2 cellular contexts compared by ENCODE assay signal in genomic region chr2:1674766-1675397, GRCh38.
TF ChIP-seq lines count a peak whose summit lies in the region.

No MANE protein-coding gene starts in this region.

TF ChIP-seq in GM23338, 12 proteins besides CTCF, POLR2A, EP300 and RAD21 (continued from another document):
- TF ChIP-seq REST (IDR thresholded peaks at IDR 0.05; ENCODE audit: unreplicated experiment) (no peak), EZH2 (IDR thresholded peaks at IDR 0.05; ENCODE audit: low read depth, unreplicated experiment) (no peak), ZNF462 (CRISPR knock-in tag; IDR thresholded peaks at IDR 0.05) (no peak), JUNB (IDR thresholded peaks at IDR 0.05; ENCODE audit: unreplicated experiment) (no peak), CREB1 (CRISPR knock-in tag; IDR thresholded peaks at IDR 0.05; ENCODE audit: low read depth) (no peak), ZNF114 (CRISPR knock-in tag; IDR thresholded peaks at IDR 0.05) (no peak), NANOG (IDR thresholded peaks at IDR 0.05; ENCODE audit: borderline replicate concordance) (no peak), EZH2phosphoT487 (IDR thresholded peaks at IDR 0.05; ENCODE audit: unreplicated experiment) (no peak), STAT1 (IDR thresholded peaks at IDR 0.05; ENCODE audit: unreplicated experiment) (no peak)

TF ChIP-seq in WTC11, 78 proteins besides CTCF, POLR2A, EP300 and RAD21 (continued from another document):
- no peak for TF ChIP-seq RELA (CRISPR knock-in tag; IDR thresholded peaks at IDR 0.05; ENCODE audit: borderline replicate concordance)
- no peak for TF ChIP-seq SP1 (CRISPR knock-in tag; conservative IDR thresholded peaks at IDR 0.05)
- TF ChIP-seq NFATC4 (CRISPR knock-in tag; IDR thresholded peaks at IDR 0.05) = no peak
- TF ChIP-seq GRHL2 (CRISPR knock-in tag; IDR thresholded peaks at IDR 0.05; ENCODE audit: insufficient replicate concordance, severe bottlenecking) = no peak
- TF ChIP-seq, protein P1, sequence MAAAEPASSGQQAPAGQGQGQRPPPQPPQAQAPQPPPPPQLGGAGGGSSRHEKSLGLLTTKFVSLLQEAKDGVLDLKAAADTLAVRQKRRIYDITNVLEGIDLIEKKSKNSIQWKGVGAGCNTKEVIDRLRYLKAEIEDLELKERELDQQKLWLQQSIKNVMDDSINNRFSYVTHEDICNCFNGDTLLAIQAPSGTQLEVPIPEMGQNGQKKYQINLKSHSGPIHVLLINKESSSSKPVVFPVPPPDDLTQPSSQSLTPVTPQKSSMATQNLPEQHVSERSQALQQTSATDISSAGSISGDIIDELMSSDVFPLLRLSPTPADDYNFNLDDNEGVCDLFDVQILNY (CRISPR knock-in tag; IDR thresholded peaks at IDR 0.05) = no peak
- TF ChIP-seq FOXK1 (CRISPR knock-in tag; IDR thresholded peaks at IDR 0.05) = no peak
- TF ChIP-seq ZNF263 (CRISPR knock-in tag; IDR thresholded peaks at IDR 0.05; ENCODE audit: low read depth) = no peak
- no peak for TF ChIP-seq NR3C1 (CRISPR knock-in tag; conservative IDR thresholded peaks at IDR 0.05; ENCODE audit: low read depth)
- TF ChIP-seq, protein P2, sequence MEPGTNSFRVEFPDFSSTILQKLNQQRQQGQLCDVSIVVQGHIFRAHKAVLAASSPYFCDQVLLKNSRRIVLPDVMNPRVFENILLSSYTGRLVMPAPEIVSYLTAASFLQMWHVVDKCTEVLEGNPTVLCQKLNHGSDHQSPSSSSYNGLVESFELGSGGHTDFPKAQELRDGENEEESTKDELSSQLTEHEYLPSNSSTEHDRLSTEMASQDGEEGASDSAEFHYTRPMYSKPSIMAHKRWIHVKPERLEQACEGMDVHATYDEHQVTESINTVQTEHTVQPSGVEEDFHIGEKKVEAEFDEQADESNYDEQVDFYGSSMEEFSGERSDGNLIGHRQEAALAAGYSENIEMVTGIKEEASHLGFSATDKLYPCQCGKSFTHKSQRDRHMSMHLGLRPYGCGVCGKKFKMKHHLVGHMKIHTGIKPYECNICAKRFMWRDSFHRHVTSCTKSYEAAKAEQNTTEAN (CRISPR knock-in tag; IDR thresholded peaks at IDR 0.05) = no peak
- TF ChIP-seq ZNF512 (CRISPR knock-in tag; IDR thresholded peaks at IDR 0.05; ENCODE audit: borderline replicate concordance) = no peak
- no peak for TF ChIP-seq ZNF281 (CRISPR knock-in tag; IDR thresholded peaks at IDR 0.05)
- no peak for TF ChIP-seq FOXP1 (CRISPR knock-in tag; IDR thresholded peaks at IDR 0.05; ENCODE audit: borderline replicate concordance)
- TF ChIP-seq, protein P3, sequence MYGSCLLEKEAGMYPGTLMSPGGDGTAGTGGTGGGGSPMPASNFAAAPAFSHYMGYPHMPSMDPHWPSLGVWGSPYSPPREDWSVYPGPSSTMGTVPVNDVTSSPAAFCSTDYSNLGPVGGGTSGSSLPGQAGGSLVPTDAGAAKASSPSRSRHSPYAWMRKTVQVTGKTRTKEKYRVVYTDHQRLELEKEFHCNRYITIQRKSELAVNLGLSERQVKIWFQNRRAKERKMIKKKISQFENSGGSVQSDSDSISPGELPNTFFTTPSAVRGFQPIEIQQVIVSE (CRISPR knock-in tag; IDR thresholded peaks at IDR 0.05; ENCODE audit: borderline replicate concordance) = no peak
- TF ChIP-seq CREM (CRISPR knock-in tag; IDR thresholded peaks at IDR 0.05) = no peak
- no peak for TF ChIP-seq ZNF396 (CRISPR knock-in tag; IDR thresholded peaks at IDR 0.05; ENCODE audit: borderline replicate concordance)
- TF ChIP-seq, protein P4, sequence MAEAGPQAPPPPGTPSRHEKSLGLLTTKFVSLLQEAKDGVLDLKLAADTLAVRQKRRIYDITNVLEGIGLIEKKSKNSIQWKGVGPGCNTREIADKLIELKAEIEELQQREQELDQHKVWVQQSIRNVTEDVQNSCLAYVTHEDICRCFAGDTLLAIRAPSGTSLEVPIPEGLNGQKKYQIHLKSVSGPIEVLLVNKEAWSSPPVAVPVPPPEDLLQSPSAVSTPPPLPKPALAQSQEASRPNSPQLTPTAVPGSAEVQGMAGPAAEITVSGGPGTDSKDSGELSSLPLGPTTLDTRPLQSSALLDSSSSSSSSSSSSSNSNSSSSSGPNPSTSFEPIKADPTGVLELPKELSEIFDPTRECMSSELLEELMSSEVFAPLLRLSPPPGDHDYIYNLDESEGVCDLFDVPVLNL (CRISPR knock-in tag; IDR thresholded peaks at IDR 0.05; ENCODE audit: borderline replicate concordance, low read depth) = no peak
TF ChIP-seq in WTC11: peak in this region for 0.
